Comparison of ENCODE assay signal across 19 cellular contexts in genomic region chr13:41224113-41225110, GRCh38. TPM values are rescaled to one million over a fixed set of nuclear protein-coding genes. Genes with fewer than 3 reads are reported as not detected.
DNase-seq lines count a peak whose midpoint lies in the region; ATAC-seq and TF ChIP-seq lines count a peak whose summit lies in the region.
"Had no signal": no experiment of that assay in that cellular context is flagged by ENCODE, and none has a peak within 500 bp of the region (broad histone marks: within the 10 kb centered on the region; RNA-seq: fewer than 3 reads in every experiment).

No MANE protein-coding gene starts in this region.

- no peak overlapping the region for H3K27ac ChIP-seq in RWPE1
- H3K27ac ChIP-seq: heart left ventricle, transverse colon had no signal

- CTCF ChIA-PET in RWPE1 (lab: Yijun Ruan, JAX), result no interaction called here

- POLR2A ChIA-PET in RWPE1 (lab: Yijun Ruan, JAX; ENCODE audit: low non-redundant PET), result no interaction called here

- no peaks in the 10 kb centered on the region for H3K27me3 Mint-ChIP-seq in nephron progenitor cell (ENCODE audit: low read depth, poor library complexity)
- H3K27me3 Mint-ChIP-seq: activated CD4-positive, alpha-beta memory T cell treated with anti-CD3 and anti-CD28 coated beads for 36 hours; naive thymus-derived CD4-positive, alpha-beta T cell had no signal

- no peaks in the 10 kb centered on the region for H3K9me3 Mint-ChIP-seq in nephron progenitor cell
- H3K9me3 Mint-ChIP-seq: activated CD4-positive, alpha-beta memory T cell treated with anti-CD3 and anti-CD28 coated beads for 36 hours; CD14-positive monocyte; naive thymus-derived CD4-positive, alpha-beta T cell had no signal

- ATAC-seq in HG03108 (IDR thresholded peaks at IDR 0.05; ENCODE audit: unreplicated experiment), result no peak
- ATAC-seq: heart left ventricle; left cardiac atrium; naive thymus-derived CD4-positive, alpha-beta T cell had no signal

- H3K27ac Mint-ChIP-seq in nephron progenitor cell, result no peak overlapping the region
- H3K27ac Mint-ChIP-seq: activated CD4-positive, alpha-beta memory T cell treated with anti-CD3 and anti-CD28 coated beads for 36 hours; naive thymus-derived CD4-positive, alpha-beta T cell had no signal

- peaks cover 26% of the 10 kb centered on the region for H3K36me3 Mint-ChIP-seq in nephron progenitor cell (ENCODE audit: low read depth)

- peak; percentile 89 for DNase-seq in EL
- peak; percentile 11 for DNase-seq in RWPE1 (ENCODE audit: low spot score)
- peak; percentile 65 for DNase-seq in fibroblast of gingiva (ENCODE audit: low read depth)
- peak; percentile 63 for DNase-seq in putamen (ENCODE audit: low spot score)
- DNase-seq in COLO668 (lab: John Stamatoyannopoulos, UW; ENCODE audit: unreplicated experiment), result no peak
- DNase-seq in mucosa of gallbladder (ENCODE audit: low spot score), result no peak
- DNase-seq in nephron progenitor cell, result no peak
- DNase-seq: activated CD4-positive, alpha-beta memory T cell treated with anti-CD3 and anti-CD28 coated beads for 36 hours; heart left ventricle; KG1; left cardiac atrium; naive thymus-derived CD4-positive, alpha-beta T cell; NCI-H2029; NCI-H82; SHP77; stimulated activated CD4-positive, alpha-beta T cell treated with anti-CD3 and anti-CD28 coated beads, Interleukin-4, amount 100 ng/mL, for 1 hour; transverse colon had no signal

- no peaks in the 10 kb centered on the region for H3K4me1 Mint-ChIP-seq in nephron progenitor cell
- H3K4me1 Mint-ChIP-seq: CD14-positive monocyte; naive thymus-derived CD4-positive, alpha-beta T cell had no signal

- H3K4me3 Mint-ChIP-seq in nephron progenitor cell, result no peak overlapping the region
- H3K4me3 Mint-ChIP-seq: activated CD4-positive, alpha-beta memory T cell treated with anti-CD3 and anti-CD28 coated beads for 36 hours; CD14-positive monocyte; naive thymus-derived CD4-positive, alpha-beta T cell had no signal

- no peak for TF ChIP-seq CTCF in RWPE1 (conservative IDR thresholded peaks at IDR 0.05; ENCODE audit: low read depth)
- no peak for TF ChIP-seq CTCF in nephron progenitor cell (IDR thresholded peaks at IDR 0.05)

RNA-seq across cellular contexts. Expression of gene KBTBD7, which starts 30.0 kb away (rescaled TPM):
- total RNA-seq in mucosa of gallbladder, result 11.3 TPM

RNA-seq across cellular contexts. Expression of gene MTRF1, which starts 39.0 kb away (rescaled TPM):
- total RNA-seq in mucosa of gallbladder, result 22.3 TPM

Comparison
In these comparisons a context has a peak if more than half of its experiments do, and no peak if none do; other contexts are left out.
1. DNase-seq: peak in EL (single experiment), RWPE1 (single experiment), fibroblast of gingiva (single experiment) and putamen (single experiment); none in COLO668 (single experiment), mucosa of gallbladder (single experiment) and nephron progenitor cell (single experiment).